In the genomic region with DNA sequence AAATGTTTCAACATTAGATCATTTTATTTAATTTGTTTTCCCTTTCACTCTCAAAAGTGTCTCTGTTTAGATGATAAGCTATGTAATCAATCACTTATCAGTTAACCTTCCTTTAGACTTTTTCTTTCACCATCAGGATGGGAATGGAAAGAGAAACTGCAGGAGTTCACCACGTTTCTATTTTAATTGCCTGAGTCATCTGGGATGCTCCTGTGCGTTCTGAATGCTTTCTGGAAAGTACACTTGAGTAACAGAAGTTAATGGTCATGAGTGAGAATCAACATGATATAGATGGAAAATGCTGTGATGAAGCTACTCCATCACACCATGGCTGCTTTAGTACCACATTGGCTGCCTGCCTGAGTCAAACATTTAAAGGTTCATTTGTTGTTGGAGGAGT, we compare ENCODE assay signal across 18 cellular contexts.
A peak's percentile ranks its signal among the peaks of the same experiment; 100 is the strongest.
DNase-seq lines count a peak whose midpoint lies in the region; ATAC-seq and TF ChIP-seq lines count a peak whose summit lies in the region.
"Had no signal": no experiment of that assay in that cellular context is flagged by ENCODE, and none has a peak within 500 bp of the region (broad histone marks: within the 10 kb centered on the region; RNA-seq: fewer than 3 reads in every experiment).

No MANE protein-coding gene starts in this region.

- TF ChIP-seq EP300 in upper lobe of left lung (IDR thresholded peaks at IDR 0.05): no peak

- BruUV-seq in MCF 10A (replicated peaks; lab: Mats Ljungman, UMichigan): no TSS peak

- intact Hi-C loops in MCF 10A (cut with micrococcal nuclease): no loop called here
- intact Hi-C loops in breast epithelium (cut with DNase I; ENCODE audit: low total_unique reads): no loop called here
- intact Hi-C loops in posterior cingulate gyrus (cut with DNase I): no loop called here

- H3K27ac Mint-ChIP-seq in MCF 10A (ENCODE audit: low read depth, unreplicated experiment): no peak overlapping the region
- H3K27ac Mint-ChIP-seq: CD8-positive, alpha-beta memory T cell; H9 had no signal

- ATAC-seq in GM19467 (IDR thresholded peaks at IDR 0.05; ENCODE audit: unreplicated experiment) (no peak), upper lobe of left lung (ENCODE audit: low FRiP score in 2 of 2) (no peak)

- TF ChIP-seq CTCF in MCF 10A (IDR thresholded peaks at IDR 0.05; ENCODE audit: unreplicated experiment) (no peak), breast epithelium (IDR thresholded peaks at IDR 0.05) (no peak), kidney epithelial cell (IDR thresholded peaks at IDR 0.05; ENCODE audit: insufficient read depth, low read length, poor library complexity, severe bottlenecking) (no peak), upper lobe of left lung (IDR thresholded peaks at IDR 0.05) (no peak)

- TF ChIP-seq POLR2A in breast epithelium (IDR thresholded peaks at IDR 0.05): no peak
- no peak for TF ChIP-seq POLR2A in upper lobe of left lung (IDR thresholded peaks at IDR 0.05)

- POLR2A ChIA-PET in MCF 10A (lab: Yijun Ruan, JAX): no interaction called here

- H3K27ac ChIP-seq in breast epithelium: no peak overlapping the region
- H3K27ac ChIP-seq in upper lobe of left lung: no peak overlapping the region
- H3K27ac ChIP-seq: 22Rv1, BLaER1, KMS-11 had no signal

- H3K36me3 Mint-ChIP-seq in MCF 10A (ENCODE audit: insufficient read depth, unreplicated experiment): no peaks in the 10 kb centered on the region
- H3K36me3 Mint-ChIP-seq: CD8-positive, alpha-beta memory T cell had no signal

- DNase-seq in MCF 10A (ENCODE audit: unreplicated experiment): peak; percentile 11
- no peak for DNase-seq in breast epithelium (ENCODE audit: low spot score in 2 of 2)
- DNase-seq in amniotic epithelial cell (ENCODE audit: low read depth): peak; percentile 29
- peak; percentile 14 for DNase-seq in kidney epithelial cell (ENCODE audit: low read depth)
- DNase-seq in posterior cingulate gyrus: no peak
- no peak for DNase-seq in stimulated activated naive CD4-positive, alpha-beta T cell (lab: John Stamatoyannopoulos, UW)
- DNase-seq in upper lobe of left lung: no peak
- DNase-seq: CD8-positive, alpha-beta memory T cell; DMS79; H9; MM.1S; NCI-H1092 treated with DMSO at 0.1 percent for 48 hours; NCI-H226; NCI-H524 treated with DMSO at 0.1 percent for 48 hours had no signal

- H3K4me1 Mint-ChIP-seq in MCF 10A (ENCODE audit: insufficient read depth, unreplicated experiment): no peaks in the 10 kb centered on the region
- H3K4me1 Mint-ChIP-seq: CD8-positive, alpha-beta memory T cell; H9 had no signal

- no peak overlapping the region for H3K4me3 ChIP-seq in breast epithelium
- no peak overlapping the region for H3K4me3 ChIP-seq in kidney epithelial cell (ENCODE audit: low read depth, low read length)
- H3K4me3 ChIP-seq in upper lobe of left lung: no peak overlapping the region
- H3K4me3 ChIP-seq: BLaER1 had no signal

- H3K9me3 ChIP-seq in breast epithelium: no peaks in the 10 kb centered on the region
- no peaks in the 10 kb centered on the region for H3K9me3 ChIP-seq in upper lobe of left lung
- H3K9me3 ChIP-seq: BLaER1 had no signal

- CTCF ChIA-PET in MCF 10A (lab: Yijun Ruan, JAX): no interaction called here

- WGBS in upper lobe of left lung, 2 donors: 47 to 53% methylated on average over 2 of the region's 2 CpGs

- H3K27me3 Mint-ChIP-seq in MCF 10A (ENCODE audit: insufficient read depth, unreplicated experiment): no peaks in the 10 kb centered on the region
- H3K27me3 Mint-ChIP-seq: CD8-positive, alpha-beta memory T cell had no signal

- H3K9me3 Mint-ChIP-seq in MCF 10A (ENCODE audit: unreplicated experiment): peaks cover 6% of the 10 kb centered on the region
- H3K9me3 Mint-ChIP-seq: H9 had no signal

- no peak overlapping the region for H3K4me3 Mint-ChIP-seq in MCF 10A (ENCODE audit: unreplicated experiment)
- H3K4me3 Mint-ChIP-seq: CD8-positive, alpha-beta memory T cell; H9 had no signal

- no peaks in the 10 kb centered on the region for H3K27me3 ChIP-seq in breast epithelium
- H3K27me3 ChIP-seq in kidney epithelial cell (ENCODE audit: control insufficient read depth, insufficient read depth, low read length): no peaks in the 10 kb centered on the region
- no peaks in the 10 kb centered on the region for H3K27me3 ChIP-seq in upper lobe of left lung
- H3K27me3 ChIP-seq: BLaER1 had no signal

- no peaks in the 10 kb centered on the region for H3K4me1 ChIP-seq in breast epithelium
- no peaks in the 10 kb centered on the region for H3K4me1 ChIP-seq in upper lobe of left lung
- H3K4me1 ChIP-seq: BLaER1 had no signal

- H3K36me3 ChIP-seq in breast epithelium: no peaks in the 10 kb centered on the region
- H3K36me3 ChIP-seq in kidney epithelial cell (ENCODE audit: control insufficient read depth, insufficient read depth, low read length): no peaks in the 10 kb centered on the region
- no peaks in the 10 kb centered on the region for H3K36me3 ChIP-seq in upper lobe of left lung
- H3K36me3 ChIP-seq: BLaER1 had no signal

Comparison
In these comparisons a context has a peak if more than half of its experiments do, and no peak if none do; other contexts are left out.
1. DNase-seq: peak in MCF 10A (single experiment), amniotic epithelial cell (single experiment) and kidney epithelial cell (single experiment); none in breast epithelium (0 of 2), posterior cingulate gyrus (0 of 10), stimulated activated naive CD4-positive, alpha-beta T cell (0 of 6) and upper lobe of left lung (0 of 2).